ENCODE assay signal across 1 cellular context in genomic region chr15:40951764-40952163, GRCh38.
TF ChIP-seq lines count a peak whose summit lies in the region.

No MANE protein-coding gene starts in this region.

TF ChIP-seq in WTC11, 78 proteins besides CTCF, POLR2A, EP300 and RAD21 (continued from another document):
- TF ChIP-seq, protein P1, sequence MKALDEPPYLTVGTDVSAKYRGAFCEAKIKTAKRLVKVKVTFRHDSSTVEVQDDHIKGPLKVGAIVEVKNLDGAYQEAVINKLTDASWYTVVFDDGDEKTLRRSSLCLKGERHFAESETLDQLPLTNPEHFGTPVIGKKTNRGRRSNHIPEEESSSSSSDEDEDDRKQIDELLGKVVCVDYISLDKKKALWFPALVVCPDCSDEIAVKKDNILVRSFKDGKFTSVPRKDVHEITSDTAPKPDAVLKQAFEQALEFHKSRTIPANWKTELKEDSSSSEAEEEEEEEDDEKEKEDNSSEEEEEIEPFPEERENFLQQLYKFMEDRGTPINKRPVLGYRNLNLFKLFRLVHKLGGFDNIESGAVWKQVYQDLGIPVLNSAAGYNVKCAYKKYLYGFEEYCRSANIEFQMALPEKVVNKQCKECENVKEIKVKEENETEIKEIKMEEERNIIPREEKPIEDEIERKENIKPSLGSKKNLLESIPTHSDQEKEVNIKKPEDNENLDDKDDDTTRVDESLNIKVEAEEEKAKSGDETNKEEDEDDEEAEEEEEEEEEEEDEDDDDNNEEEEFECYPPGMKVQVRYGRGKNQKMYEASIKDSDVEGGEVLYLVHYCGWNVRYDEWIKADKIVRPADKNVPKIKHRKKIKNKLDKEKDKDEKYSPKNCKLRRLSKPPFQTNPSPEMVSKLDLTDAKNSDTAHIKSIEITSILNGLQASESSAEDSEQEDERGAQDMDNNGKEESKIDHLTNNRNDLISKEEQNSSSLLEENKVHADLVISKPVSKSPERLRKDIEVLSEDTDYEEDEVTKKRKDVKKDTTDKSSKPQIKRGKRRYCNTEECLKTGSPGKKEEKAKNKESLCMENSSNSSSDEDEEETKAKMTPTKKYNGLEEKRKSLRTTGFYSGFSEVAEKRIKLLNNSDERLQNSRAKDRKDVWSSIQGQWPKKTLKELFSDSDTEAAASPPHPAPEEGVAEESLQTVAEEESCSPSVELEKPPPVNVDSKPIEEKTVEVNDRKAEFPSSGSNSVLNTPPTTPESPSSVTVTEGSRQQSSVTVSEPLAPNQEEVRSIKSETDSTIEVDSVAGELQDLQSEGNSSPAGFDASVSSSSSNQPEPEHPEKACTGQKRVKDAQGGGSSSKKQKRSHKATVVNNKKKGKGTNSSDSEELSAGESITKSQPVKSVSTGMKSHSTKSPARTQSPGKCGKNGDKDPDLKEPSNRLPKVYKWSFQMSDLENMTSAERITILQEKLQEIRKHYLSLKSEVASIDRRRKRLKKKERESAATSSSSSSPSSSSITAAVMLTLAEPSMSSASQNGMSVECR (CRISPR knock-in tag; IDR thresholded peaks at IDR 0.05; ENCODE audit: borderline replicate concordance), result no peak
- TF ChIP-seq ATF1 (CRISPR knock-in tag; IDR thresholded peaks at IDR 0.05), result no peak
- no peak for TF ChIP-seq ZNF416 (CRISPR knock-in tag; IDR thresholded peaks at IDR 0.05)
- TF ChIP-seq, protein P2, sequence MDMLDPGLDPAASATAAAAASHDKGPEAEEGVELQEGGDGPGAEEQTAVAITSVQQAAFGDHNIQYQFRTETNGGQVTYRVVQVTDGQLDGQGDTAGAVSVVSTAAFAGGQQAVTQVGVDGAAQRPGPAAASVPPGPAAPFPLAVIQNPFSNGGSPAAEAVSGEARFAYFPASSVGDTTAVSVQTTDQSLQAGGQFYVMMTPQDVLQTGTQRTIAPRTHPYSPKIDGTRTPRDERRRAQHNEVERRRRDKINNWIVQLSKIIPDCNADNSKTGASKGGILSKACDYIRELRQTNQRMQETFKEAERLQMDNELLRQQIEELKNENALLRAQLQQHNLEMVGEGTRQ (CRISPR knock-in tag; IDR thresholded peaks at IDR 0.05), result no peak
- no peak for TF ChIP-seq ZNF263 (CRISPR knock-in tag; IDR thresholded peaks at IDR 0.05; ENCODE audit: low read depth)
- TF ChIP-seq CREM (CRISPR knock-in tag; IDR thresholded peaks at IDR 0.05), result no peak
- no peak for TF ChIP-seq ZNF138 (CRISPR knock-in tag; conservative IDR thresholded peaks at IDR 0.05)
- TF ChIP-seq TCF7 (CRISPR knock-in tag; IDR thresholded peaks at IDR 0.05; ENCODE audit: low read depth), result no peak
- no peak for TF ChIP-seq RORB (CRISPR knock-in tag; IDR thresholded peaks at IDR 0.05)
- no peak for TF ChIP-seq KAT7 (CRISPR knock-in tag; IDR thresholded peaks at IDR 0.05; ENCODE audit: borderline replicate concordance)
- no peak for TF ChIP-seq ETV6 (CRISPR knock-in tag; IDR thresholded peaks at IDR 0.05)
- no peak for TF ChIP-seq SMAD4 (CRISPR knock-in tag; IDR thresholded peaks at IDR 0.05)
